10 cellular contexts compared by ENCODE assay signal in genomic region chr6:122289721-122290501, GRCh38.
DNase-seq lines count a peak whose midpoint lies in the region; ATAC-seq and TF ChIP-seq lines count a peak whose summit lies in the region.
"Had no signal": no experiment of that assay in that cellular context is flagged by ENCODE, and none has a peak within 500 bp of the region (broad histone marks: within the 10 kb centered on the region; RNA-seq: fewer than 3 reads in every experiment).

No MANE protein-coding gene starts in this region.

- H3F3A ChIP-seq in neural progenitor cell (ENCODE audit: low read depth), result no peaks in the 10 kb centered on the region

- H4K20me1 ChIP-seq in neural progenitor cell (ENCODE audit: low read depth), result no peaks in the 10 kb centered on the region

- ATAC-seq in left colon, result no peak
- ATAC-seq: left lobe of liver had no signal

- DNase-seq in ELR (ENCODE audit: low read depth) (peak; percentile 2), NCI-H1930 (lab: John Stamatoyannopoulos, UW) (peak; percentile 54 to 61), choroid plexus epithelial cell (ENCODE audit: low read depth) (peak; percentile 52), neural progenitor cell (ENCODE audit: low spot score) (peak; percentile 58), left colon (no peak), mesothelial cell of epicardium (ENCODE audit: low spot score in 2 of 2, unreplicated experiment in 2 of 2) (no peak)
- no peak for DNase-seq in activated naive CD4-positive, alpha-beta T cell treated with anti-CD3 and anti-CD28 coated beads, Interleukin-2, amount 50 U/mL, for 16 hours

- H3K4me1 ChIP-seq in neural progenitor cell, result no peaks in the 10 kb centered on the region
- H3K4me1 ChIP-seq: SJSA1 had no signal

- H3K79me2 ChIP-seq in neural progenitor cell (ENCODE audit: low read depth), result no peaks in the 10 kb centered on the region

- intact Hi-C loops in left colon (cut with DNase I, micrococcal nuclease), result no loop called here

- H2AFZ ChIP-seq in neural progenitor cell (replicated peaks), result no peak overlapping the region

- H3K36me3 Mint-ChIP-seq in neural progenitor cell (no peaks in the 10 kb centered on the region), mesothelial cell of epicardium (no peaks in the 10 kb centered on the region)
- H3K36me3 Mint-ChIP-seq: activated naive CD4-positive, alpha-beta T cell treated with anti-CD3 and anti-CD28 coated beads, Interleukin-2, amount 50 U/mL, for 24 hours had no signal

- H3K27ac Mint-ChIP-seq in neural progenitor cell, result no peak overlapping the region
- H3K27ac Mint-ChIP-seq in mesothelial cell of epicardium, result no peak overlapping the region
- H3K27ac Mint-ChIP-seq: activated naive CD4-positive, alpha-beta T cell treated with anti-CD3 and anti-CD28 coated beads, Interleukin-2, amount 50 U/mL, for 24 hours had no signal

- no peaks in the 10 kb centered on the region for H3K36me3 ChIP-seq in neural progenitor cell
- H3K36me3 ChIP-seq: SJSA1 had no signal

- H3K27ac ChIP-seq in neural progenitor cell, result no peak overlapping the region
- H3K27ac ChIP-seq: SJSA1 had no signal

- H3K27me3 ChIP-seq in neural progenitor cell, result no peaks in the 10 kb centered on the region

- no peaks in the 10 kb centered on the region for H3K4me1 Mint-ChIP-seq in neural progenitor cell
- peaks cover 5% of the 10 kb centered on the region for H3K4me1 Mint-ChIP-seq in mesothelial cell of epicardium
- H3K4me1 Mint-ChIP-seq: activated naive CD4-positive, alpha-beta T cell treated with anti-CD3 and anti-CD28 coated beads, Interleukin-2, amount 50 U/mL, for 24 hours had no signal

- H3K9me3 ChIP-seq in neural progenitor cell (ENCODE audit: low read depth), result no peaks in the 10 kb centered on the region
- H3K9me3 ChIP-seq: SJSA1 had no signal

- H3K9ac ChIP-seq in neural progenitor cell, result no peak overlapping the region

- H3K4me2 ChIP-seq in neural progenitor cell, result no peak overlapping the region

- H3K4me3 ChIP-seq in choroid plexus epithelial cell (ENCODE audit: low read depth, low read length), result no peak overlapping the region
- no peak overlapping the region for H3K4me3 ChIP-seq in neural progenitor cell
- H3K4me3 ChIP-seq: SJSA1 had no signal

- H3K4me3 Mint-ChIP-seq in neural progenitor cell (no peak overlapping the region), mesothelial cell of epicardium (no peak overlapping the region)
- H3K4me3 Mint-ChIP-seq: activated naive CD4-positive, alpha-beta T cell treated with anti-CD3 and anti-CD28 coated beads, Interleukin-2, amount 50 U/mL, for 24 hours had no signal

- H3K9me3 Mint-ChIP-seq in neural progenitor cell, result no peaks in the 10 kb centered on the region
- no peaks in the 10 kb centered on the region for H3K9me3 Mint-ChIP-seq in mesothelial cell of epicardium
- H3K9me3 Mint-ChIP-seq: activated naive CD4-positive, alpha-beta T cell treated with anti-CD3 and anti-CD28 coated beads, Interleukin-2, amount 50 U/mL, for 24 hours had no signal

- no peaks in the 10 kb centered on the region for H3K27me3 Mint-ChIP-seq in neural progenitor cell (ENCODE audit: insufficient read depth, low read depth)
- H3K27me3 Mint-ChIP-seq in mesothelial cell of epicardium (ENCODE audit: low read depth), result peaks cover 17% of the 10 kb centered on the region
- H3K27me3 Mint-ChIP-seq: activated naive CD4-positive, alpha-beta T cell treated with anti-CD3 and anti-CD28 coated beads, Interleukin-2, amount 50 U/mL, for 24 hours had no signal

- TF ChIP-seq CTCF in choroid plexus epithelial cell (conservative IDR thresholded peaks at IDR 0.05; ENCODE audit: low read depth, low read length) (peak; percentile 51), neural progenitor cell (IDR thresholded peaks at IDR 0.05) (peak; percentile 61), mesothelial cell of epicardium (IDR thresholded peaks at IDR 0.05; ENCODE audit: unreplicated experiment) (no peak)

Comparison
In these comparisons a context has a peak if more than half of its experiments do, and no peak if none do; other contexts are left out.
1. DNase-seq: peak in ELR (single experiment), NCI-H1930 (2 of 2), choroid plexus epithelial cell (single experiment) and neural progenitor cell (single experiment); none in activated naive CD4-positive, alpha-beta T cell treated with anti-CD3 and anti-CD28 coated beads, Interleukin-2, amount 50 U/mL, for 16 hours (single experiment), left colon (0 of 2) and mesothelial cell of epicardium (0 of 2).